In genomic region chr2:36952748-36953197, GRCh38 we compare ENCODE assay signal across 20 cellular contexts. TPM values are rescaled to one million over a fixed set of nuclear protein-coding genes. Genes with fewer than 3 reads are reported as not detected.
A peak's percentile ranks its signal among the peaks of the same experiment; 100 is the strongest.
DNase-seq lines count a peak whose midpoint lies in the region; ATAC-seq and TF ChIP-seq lines count a peak whose summit lies in the region.
"Had no signal": no experiment of that assay in that cellular context is flagged by ENCODE, and none has a peak within 500 bp of the region (broad histone marks: within the 10 kb centered on the region; RNA-seq: fewer than 3 reads in every experiment).

No MANE protein-coding gene starts in this region.

- POLR2A ChIA-PET in activated CD4-positive, alpha-beta T cell treated with anti-CD3 and anti-CD28 coated beads for 36 hours (lab: Charles Lee): no interaction called here

- H3K27me3 Mint-ChIP-seq in activated CD4-positive, alpha-beta T cell treated with anti-CD3 and anti-CD28 coated beads, Interleukin-2, amount 10 ng/mL, durations not matched to agents 24 days and 14 days: no peaks in the 10 kb centered on the region
- no peaks in the 10 kb centered on the region for H3K27me3 Mint-ChIP-seq in chondrocyte (ENCODE audit: low read depth)
- no peaks in the 10 kb centered on the region for H3K27me3 Mint-ChIP-seq in type B pancreatic cell
- H3K27me3 Mint-ChIP-seq in activated T-helper 2 cell treated with anti-CD3 and anti-CD28 coated beads, Interferon-gamma antibody, Interleukin-2, Interleukin-4, amounts not matched to agents 10 μg/mL and 5 μg/mL and 100 μg/mL, durations not matched to agents 14 hours and 24 hours and 36 hours (ENCODE audit: low read depth): no peaks in the 10 kb centered on the region
- no peaks in the 10 kb centered on the region for H3K27me3 Mint-ChIP-seq in activated CD4-positive, alpha-beta T cell treated with anti-CD3 and anti-CD28 coated beads for 36 hours
- H3K27me3 Mint-ChIP-seq: activated T-helper 17 cell treated with anti-CD3 and anti-CD28 coated beads, Interleukin-2, amount 50 U/mL, for 72 hours had no signal

- peaks cover 15% of the 10 kb centered on the region for H3K4me1 Mint-ChIP-seq in activated CD4-positive, alpha-beta T cell treated with anti-CD3 and anti-CD28 coated beads, Interleukin-2, amount 10 ng/mL, durations not matched to agents 24 days and 14 days
- H3K4me1 Mint-ChIP-seq in chondrocyte (ENCODE audit: low read depth): peaks cover 49% of the 10 kb centered on the region
- peaks cover 34% of the 10 kb centered on the region for H3K4me1 Mint-ChIP-seq in type B pancreatic cell (ENCODE audit: unreplicated experiment)
- peaks cover 15% of the 10 kb centered on the region for H3K4me1 Mint-ChIP-seq in activated T-helper 2 cell treated with anti-CD3 and anti-CD28 coated beads, Interferon-gamma antibody, Interleukin-2, Interleukin-4, amounts not matched to agents 10 μg/mL and 5 μg/mL and 100 μg/mL, durations not matched to agents 14 hours and 24 hours and 36 hours (ENCODE audit: low read depth)
- peaks cover 41% of the 10 kb centered on the region for H3K4me1 Mint-ChIP-seq in activated CD4-positive, alpha-beta T cell treated with anti-CD3 and anti-CD28 coated beads for 36 hours

- H3K4me3 Mint-ChIP-seq in activated CD4-positive, alpha-beta T cell treated with anti-CD3 and anti-CD28 coated beads, Interleukin-2, amount 10 ng/mL, durations not matched to agents 24 days and 14 days: no peak overlapping the region
- H3K4me3 Mint-ChIP-seq in chondrocyte (ENCODE audit: unreplicated experiment): no peak overlapping the region
- peak overlapping the region; percentile 69 for H3K4me3 Mint-ChIP-seq in type B pancreatic cell
- H3K4me3 Mint-ChIP-seq in activated T-helper 2 cell treated with anti-CD3 and anti-CD28 coated beads, Interferon-gamma antibody, Interleukin-2, Interleukin-4, amounts not matched to agents 10 μg/mL and 5 μg/mL and 100 μg/mL, durations not matched to agents 14 hours and 24 hours and 36 hours (ENCODE audit: low read depth): no peak overlapping the region
- no peak overlapping the region for H3K4me3 Mint-ChIP-seq in activated CD4-positive, alpha-beta T cell treated with anti-CD3 and anti-CD28 coated beads for 36 hours
- H3K4me3 Mint-ChIP-seq: activated CD8-positive, alpha-beta T cell treated with anti-CD3 and anti-CD28 coated beads, Interleukin-2, amount 10 ng/mL, durations not matched to agents 7 days and 5 days; activated T-helper 17 cell treated with anti-CD3 and anti-CD28 coated beads, Interleukin-2, amount 50 U/mL, for 72 hours; CD14-positive monocyte had no signal

- H3K27ac Mint-ChIP-seq in activated CD4-positive, alpha-beta T cell treated with anti-CD3 and anti-CD28 coated beads, Interleukin-2, amount 10 ng/mL, durations not matched to agents 24 days and 14 days: no peak overlapping the region
- H3K27ac Mint-ChIP-seq in chondrocyte (ENCODE audit: unreplicated experiment) (peak overlapping the region; percentile 57), type B pancreatic cell (peak overlapping the region; percentile 97)
- no peak overlapping the region for H3K27ac Mint-ChIP-seq in activated T-helper 2 cell treated with anti-CD3 and anti-CD28 coated beads, Interferon-gamma antibody, Interleukin-2, Interleukin-4, amounts not matched to agents 10 μg/mL and 5 μg/mL and 100 μg/mL, durations not matched to agents 14 hours and 24 hours and 36 hours
- H3K27ac Mint-ChIP-seq in activated CD4-positive, alpha-beta T cell treated with anti-CD3 and anti-CD28 coated beads for 36 hours: no peak overlapping the region
- H3K27ac Mint-ChIP-seq: activated CD8-positive, alpha-beta T cell treated with anti-CD3 and anti-CD28 coated beads, Interleukin-2, amount 10 ng/mL, durations not matched to agents 7 days and 5 days; activated T-helper 17 cell treated with anti-CD3 and anti-CD28 coated beads, Interleukin-2, amount 50 U/mL, for 72 hours had no signal

- TF ChIP-seq CTCF in chondrocyte (IDR thresholded peaks at IDR 0.05): no peak
- TF ChIP-seq CTCF in type B pancreatic cell (conservative IDR thresholded peaks at IDR 0.05): no peak

- CTCF ChIA-PET in activated CD4-positive, alpha-beta T cell treated with anti-CD3 and anti-CD28 coated beads for 36 hours (lab: Charles Lee): no interaction called here

- H3K9me3 Mint-ChIP-seq in activated CD4-positive, alpha-beta T cell treated with anti-CD3 and anti-CD28 coated beads, Interleukin-2, amount 10 ng/mL, durations not matched to agents 24 days and 14 days: no peaks in the 10 kb centered on the region
- H3K9me3 Mint-ChIP-seq in chondrocyte (ENCODE audit: low read depth) (no peaks in the 10 kb centered on the region), type B pancreatic cell (no peaks in the 10 kb centered on the region)
- H3K9me3 Mint-ChIP-seq in activated T-helper 2 cell treated with anti-CD3 and anti-CD28 coated beads, Interferon-gamma antibody, Interleukin-2, Interleukin-4, amounts not matched to agents 10 μg/mL and 5 μg/mL and 100 μg/mL, durations not matched to agents 14 hours and 24 hours and 36 hours: no peaks in the 10 kb centered on the region
- no peaks in the 10 kb centered on the region for H3K9me3 Mint-ChIP-seq in activated CD4-positive, alpha-beta T cell treated with anti-CD3 and anti-CD28 coated beads for 36 hours (ENCODE audit: low read depth)
- H3K9me3 Mint-ChIP-seq: activated T-helper 17 cell treated with anti-CD3 and anti-CD28 coated beads, Interleukin-2, amount 50 U/mL, for 72 hours had no signal

- H3K36me3 Mint-ChIP-seq in activated CD4-positive, alpha-beta T cell treated with anti-CD3 and anti-CD28 coated beads, Interleukin-2, amount 10 ng/mL, durations not matched to agents 24 days and 14 days (ENCODE audit: low read depth): peaks cover 6% of the 10 kb centered on the region
- no peaks in the 10 kb centered on the region for H3K36me3 Mint-ChIP-seq in chondrocyte (ENCODE audit: low read depth)
- peaks cover 12% of the 10 kb centered on the region for H3K36me3 Mint-ChIP-seq in type B pancreatic cell
- peaks cover 3% of the 10 kb centered on the region for H3K36me3 Mint-ChIP-seq in activated T-helper 2 cell treated with anti-CD3 and anti-CD28 coated beads, Interferon-gamma antibody, Interleukin-2, Interleukin-4, amounts not matched to agents 10 μg/mL and 5 μg/mL and 100 μg/mL, durations not matched to agents 14 hours and 24 hours and 36 hours (ENCODE audit: low read depth)
- H3K36me3 Mint-ChIP-seq in activated CD4-positive, alpha-beta T cell treated with anti-CD3 and anti-CD28 coated beads for 36 hours (ENCODE audit: low read depth): peaks cover 9% of the 10 kb centered on the region

- ATAC-seq in activated CD4-positive, alpha-beta T cell treated with anti-CD3 and anti-CD28 coated beads for 36 hours: no peak
- ATAC-seq: activated CD8-positive, alpha-beta T cell treated with anti-CD3 and anti-CD28 coated beads, Interleukin-2, amount 10 ng/mL, durations not matched to agents 7 days and 5 days; activated T-helper 17 cell treated with anti-CD3 and anti-CD28 coated beads, Interleukin-2, amount 50 U/mL, for 72 hours; gastroesophageal sphincter had no signal

- intact Hi-C loops in activated CD4-positive, alpha-beta T cell treated with anti-CD3 and anti-CD28 coated beads, Interleukin-2, amount 10 ng/mL, durations not matched to agents 24 days and 14 days (cut with micrococcal nuclease): no loop called here
- intact Hi-C loops in activated T-helper 2 cell treated with anti-CD3 and anti-CD28 coated beads, Interferon-gamma antibody, Interleukin-2, Interleukin-4, amounts not matched to agents 10 μg/mL and 5 μg/mL and 100 μg/mL, durations not matched to agents 14 hours and 24 hours and 36 hours (cut with micrococcal nuclease): no loop called here
- intact Hi-C loops in activated CD4-positive, alpha-beta T cell treated with anti-CD3 and anti-CD28 coated beads for 36 hours (cut with DNase I, micrococcal nuclease): no loop called here

- DNase-seq in activated CD4-positive, alpha-beta T cell treated with anti-CD3 and anti-CD28 coated beads, Interleukin-2, amount 10 ng/mL, durations not matched to agents 24 days and 14 days: peak; percentile 18
- no peak for DNase-seq in activated CD4-positive, alpha-beta T cell treated with anti-CD3 and anti-CD28 coated beads for 1 hour
- DNase-seq in chondrocyte (ENCODE audit: low spot score): no peak
- DNase-seq in left kidney (ENCODE audit: low read depth, low spot score): peak; percentile 68
- no peak for DNase-seq in type B pancreatic cell (ENCODE audit: extremely low spot score, unreplicated experiment)
- no peak for DNase-seq in activated T-helper 2 cell treated with anti-CD3 and anti-CD28 coated beads, Interferon-gamma antibody, Interleukin-2, Interleukin-4, amounts not matched to agents 10 μg/mL and 5 μg/mL and 100 μg/mL, durations not matched to agents 14 hours and 24 hours and 36 hours (ENCODE audit: low spot score)
- no peak for DNase-seq in medulla oblongata (ENCODE audit: extremely low spot score)
- DNase-seq in activated CD4-positive, alpha-beta T cell treated with anti-CD3 and anti-CD28 coated beads for 36 hours: no peak
- DNase-seq: 8988T; activated CD8-positive, alpha-beta T cell treated with anti-CD3 and anti-CD28 coated beads, Interleukin-2, amount 10 ng/mL, durations not matched to agents 7 days and 5 days; DND-41; NCI-H2029; NCI-H510A treated with DMSO at 0.1 percent for 48 hours; nucleus accumbens; SK-N-SH; stimulated activated CD4-positive, alpha-beta T cell treated with anti-CD3 and anti-CD28 coated beads, Interleukin-4, amount 100 ng/mL, for 24 hours; tibial artery had no signal

RNA-seq across cellular contexts. Expression of gene STRN, which starts 13.6 kb away (rescaled TPM):
- 27.0 and 28.0 TPM in 2 replicates for total RNA-seq in activated CD4-positive, alpha-beta T cell treated with anti-CD3 and anti-CD28 coated beads, Interleukin-2, amount 10 ng/mL, durations not matched to agents 24 days and 14 days
- 22.7 to 27.5 TPM (median 25.3 TPM) in 3 replicates for total RNA-seq in chondrocyte
- total RNA-seq in type B pancreatic cell (ENCODE audit: low replicate concordance): 26.1 and 34.3 TPM in 2 replicates
- total RNA-seq in activated T-helper 2 cell treated with anti-CD3 and anti-CD28 coated beads, Interferon-gamma antibody, Interleukin-2, Interleukin-4, amounts not matched to agents 10 μg/mL and 5 μg/mL and 100 μg/mL, durations not matched to agents 14 hours and 24 hours and 36 hours: 27.7 and 29.7 TPM in 2 replicates
- total RNA-seq in activated CD4-positive, alpha-beta T cell treated with anti-CD3 and anti-CD28 coated beads for 36 hours: 10 to 100 TPM; 27.7 to 32.0 TPM

Comparison
In these comparisons a context has a peak if more than half of its experiments do, and no peak if none do; other contexts are left out.
1. DNase-seq: peak in activated CD4-positive, alpha-beta T cell treated with anti-CD3 and anti-CD28 coated beads, Interleukin-2, amount 10 ng/mL, durations not matched to agents 24 days and 14 days (single experiment) and left kidney (single experiment); none in activated CD4-positive, alpha-beta T cell treated with anti-CD3 and anti-CD28 coated beads for 1 hour (single experiment), chondrocyte (single experiment), type B pancreatic cell (single experiment), activated T-helper 2 cell treated with anti-CD3 and anti-CD28 coated beads, Interferon-gamma antibody, Interleukin-2, Interleukin-4, amounts not matched to agents 10 μg/mL and 5 μg/mL and 100 μg/mL, durations not matched to agents 14 hours and 24 hours and 36 hours (single experiment), medulla oblongata (single experiment) and activated CD4-positive, alpha-beta T cell treated with anti-CD3 and anti-CD28 coated beads for 36 hours (single experiment).
2. H3K27ac Mint-ChIP-seq: peak in chondrocyte (single experiment) and type B pancreatic cell (single experiment); none in activated CD4-positive, alpha-beta T cell treated with anti-CD3 and anti-CD28 coated beads, Interleukin-2, amount 10 ng/mL, durations not matched to agents 24 days and 14 days (single experiment), activated T-helper 2 cell treated with anti-CD3 and anti-CD28 coated beads, Interferon-gamma antibody, Interleukin-2, Interleukin-4, amounts not matched to agents 10 μg/mL and 5 μg/mL and 100 μg/mL, durations not matched to agents 14 hours and 24 hours and 36 hours (single experiment) and activated CD4-positive, alpha-beta T cell treated with anti-CD3 and anti-CD28 coated beads for 36 hours (single experiment).